Comparison of ENCODE assay signal across 9 cellular contexts in genomic region chrX:19017271-19017670, GRCh38. TPM values are rescaled to one million over a fixed set of nuclear protein-coding genes. Genes with fewer than 3 reads are reported as not detected.
DNase-seq lines count a peak whose midpoint lies in the region; ATAC-seq and TF ChIP-seq lines count a peak whose summit lies in the region.
"Had no signal": no experiment of that assay in that cellular context is flagged by ENCODE, and none has a peak within 500 bp of the region (broad histone marks: within the 10 kb centered on the region; RNA-seq: fewer than 3 reads in every experiment).

No MANE protein-coding gene starts in this region.

- H3K27ac Mint-ChIP-seq in neural crest cell (ENCODE audit: unreplicated experiment) = no peak overlapping the region

- TF ChIP-seq CTCF in GM06990 (IDR thresholded peaks at IDR 0.05; ENCODE audit: insufficient read depth, low read length, poor library complexity, severe bottlenecking) (peak; percentile 70), Loucy (conservative IDR thresholded peaks at IDR 0.05; ENCODE audit: low read length) (peak; percentile 57), brain microvascular endothelial cell (IDR thresholded peaks at IDR 0.05; ENCODE audit: low read depth, low read length, missing control alignments) (peak; percentile 74), neural crest cell (conservative IDR thresholded peaks at IDR 0.05) (peak; percentile 62)

- no peaks in the 10 kb centered on the region for H3K9me2 ChIP-seq in Loucy (replicated peaks; ENCODE audit: low read depth, low read length)

- H3K79me2 ChIP-seq in Loucy (ENCODE audit: insufficient read depth, low read length) = no peaks in the 10 kb centered on the region

- H3K9me3 ChIP-seq in Loucy (ENCODE audit: insufficient read depth, low read depth, low read length) = no peaks in the 10 kb centered on the region

- no peaks in the 10 kb centered on the region for H3K4me1 Mint-ChIP-seq in neural crest cell

- peaks cover 2% of the 10 kb centered on the region for H3K9me3 Mint-ChIP-seq in neural crest cell

- H3K4me3 ChIP-seq in GM06990 (replicated peaks; ENCODE audit: low read depth, low read length) (no peak overlapping the region), Loucy (ENCODE audit: low read length, poor library complexity, severe bottlenecking) (no peak overlapping the region), brain microvascular endothelial cell (ENCODE audit: low read depth, low read length) (no peak overlapping the region)
- H3K4me3 ChIP-seq: SK-N-MC had no signal

- H4K20me1 ChIP-seq in Loucy (ENCODE audit: insufficient read depth, low read length, poor library complexity, severe bottlenecking) = no peaks in the 10 kb centered on the region

- no peaks in the 10 kb centered on the region for H3K4me1 ChIP-seq in Loucy (ENCODE audit: insufficient read depth, low read length, poor library complexity, severe bottlenecking)

- H2AFZ ChIP-seq in Loucy (ENCODE audit: low read length) = no peak overlapping the region

- no peak overlapping the region for H3K9ac ChIP-seq in Loucy (ENCODE audit: low read depth, low read length, poor library complexity, severe bottlenecking)

- H3K27me3 Mint-ChIP-seq in neural crest cell (ENCODE audit: low read depth) = no peaks in the 10 kb centered on the region

- in situ Hi-C loops in brain microvascular endothelial cell (cut with HindIII; ENCODE audit: low pct_ligation_motif_present, low sequenced_read_pairs) = no loop called here

- H3K36me3 ChIP-seq in GM06990 (ENCODE audit: control insufficient read depth, insufficient read depth, low read length) (no peaks in the 10 kb centered on the region), Loucy (ENCODE audit: insufficient read depth, low read length) (no peaks in the 10 kb centered on the region), brain microvascular endothelial cell (replicated peaks) (no peaks in the 10 kb centered on the region)

- DNase-seq in GM06990 (ENCODE audit: extremely low read depth, insufficient read length) (no peak), brain microvascular endothelial cell (no peak), neural crest cell (ENCODE audit: low read depth, low spot score) (peak; percentile 2), NCI-H1694 (lab: John Stamatoyannopoulos, UW) (no peak)
- no peak for DNase-seq in activated CD4-positive, alpha-beta T cell treated with anti-CD3 and anti-CD28 coated beads, Interleukin-2, amount 50 U/mL, for 48 hours

- no peak for ATAC-seq in activated CD4-positive, CD25-positive, alpha-beta regulatory T cell treated with anti-CD3 and anti-CD28 coated beads, Interleukin-2, amount 50 U/mL, for 24 hours
- ATAC-seq in HG02970 (IDR thresholded peaks at IDR 0.05; ENCODE audit: low FRiP score, unreplicated experiment) = no peak

- H3K4me3 Mint-ChIP-seq in neural crest cell = no peak overlapping the region

- no peak overlapping the region for H3K27ac ChIP-seq in brain microvascular endothelial cell
- H3K27ac ChIP-seq: SK-N-MC had no signal

- H3K36me3 Mint-ChIP-seq in neural crest cell (ENCODE audit: low read depth) = no peaks in the 10 kb centered on the region

- H3F3A ChIP-seq in Loucy (ENCODE audit: low read depth) = no peaks in the 10 kb centered on the region

- H3K27me3 ChIP-seq in GM06990 (replicated peaks; ENCODE audit: control insufficient read depth, insufficient read depth, low read length) = no peaks in the 10 kb centered on the region
- no peaks in the 10 kb centered on the region for H3K27me3 ChIP-seq in Loucy (ENCODE audit: insufficient read depth, low read length, poor library complexity, severe bottlenecking)
- H3K27me3 ChIP-seq in brain microvascular endothelial cell (replicated peaks) = no peaks in the 10 kb centered on the region

- H3K4me2 ChIP-seq in Loucy (ENCODE audit: low read depth, low read length, poor library complexity, severe bottlenecking) = no peak overlapping the region

RNA-seq across cellular contexts. Expression of gene PHKA2, which starts 33.4 kb away (rescaled TPM):
- 24.7 and 28.0 TPM in 2 replicates for total RNA-seq in neural crest cell
